In the genomic region with DNA sequence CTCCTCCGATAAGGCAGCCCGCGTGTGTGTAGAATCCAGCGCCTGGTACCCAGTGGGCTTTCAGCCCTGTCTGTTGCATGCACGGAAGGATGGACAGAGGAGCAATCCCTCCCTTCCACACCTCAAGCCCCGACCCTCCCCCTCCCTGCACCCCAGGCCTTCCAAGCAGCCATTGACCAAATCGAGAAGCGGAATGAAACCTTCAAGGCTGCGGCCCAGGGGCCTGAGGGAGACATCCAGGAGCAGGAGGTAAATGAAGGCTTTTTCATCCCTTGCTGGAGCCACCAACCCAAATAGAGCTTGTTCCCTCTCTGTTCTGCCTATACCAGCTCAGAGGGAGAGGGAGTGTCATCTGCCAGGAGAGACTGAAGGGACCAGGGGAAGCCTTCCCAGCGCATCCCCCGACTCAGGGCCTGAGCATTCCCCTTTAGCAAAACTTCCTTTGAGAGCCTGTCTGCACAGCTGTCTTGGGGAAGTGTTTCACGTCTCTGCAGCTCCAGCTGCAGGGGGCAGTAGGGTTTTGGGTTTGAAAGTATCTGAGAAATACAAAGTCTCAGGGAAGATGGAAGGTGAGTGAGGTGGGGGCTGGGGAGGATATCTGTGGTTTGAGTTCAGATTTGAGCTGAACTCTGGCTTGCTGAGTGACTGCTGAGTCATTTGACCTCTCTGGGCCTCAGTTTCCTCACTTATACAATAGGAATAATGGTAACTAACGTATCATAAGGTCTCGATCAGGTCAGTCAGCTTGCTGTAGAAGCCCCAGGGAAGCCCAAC, we compare ENCODE assay signal across 8 cellular contexts. TPM values are rescaled to one million over a fixed set of nuclear protein-coding genes. Genes with fewer than 3 reads are reported as not detected.
DNase-seq lines count a peak whose midpoint lies in the region; ATAC-seq and TF ChIP-seq lines count a peak whose summit lies in the region.

No MANE protein-coding gene starts in this region.

- H3K36me3 Mint-ChIP-seq in CD8-positive, alpha-beta T cell = no peaks in the 10 kb centered on the region
- no peaks in the 10 kb centered on the region for H3K36me3 Mint-ChIP-seq in activated CD4-positive, alpha-beta T cell treated with anti-CD3 and anti-CD28 coated beads, Interleukin-2, amount 10 ng/mL, durations not matched to agents 24 days and 14 days (ENCODE audit: low read depth)

- no peaks in the 10 kb centered on the region for H3K27me3 Mint-ChIP-seq in CD8-positive, alpha-beta T cell (ENCODE audit: low read depth)
- H3K27me3 Mint-ChIP-seq in activated CD4-positive, alpha-beta T cell treated with anti-CD3 and anti-CD28 coated beads, Interleukin-2, amount 10 ng/mL, durations not matched to agents 24 days and 14 days = no peaks in the 10 kb centered on the region

- intact Hi-C loops in CD8-positive, alpha-beta T cell (cut with DNase I, micrococcal nuclease) = no loop called here
- intact Hi-C loops in activated CD4-positive, alpha-beta T cell treated with anti-CD3 and anti-CD28 coated beads, Interleukin-2, amount 10 ng/mL, durations not matched to agents 24 days and 14 days (cut with micrococcal nuclease) = loop anchor here (1.0 kb wide), 1 partner anchor 30 kb away; no protein-coding TSS in a partner anchor

- H3K4me1 Mint-ChIP-seq in CD8-positive, alpha-beta T cell (ENCODE audit: low read depth) = peaks cover 41% of the 10 kb centered on the region
- H3K4me1 Mint-ChIP-seq in activated CD4-positive, alpha-beta T cell treated with anti-CD3 and anti-CD28 coated beads, Interleukin-2, amount 10 ng/mL, durations not matched to agents 24 days and 14 days = peaks cover 65% of the 10 kb centered on the region

- DNase-seq in CD8-positive, alpha-beta T cell = peak; percentile 27 to 78 (median 58)
- DNase-seq in MG63 (peak; percentile 41), epithelial cell of esophagus (ENCODE audit: low read depth) (peak; percentile 78), kidney glomerular epithelial cell (lab: John Stamatoyannopoulos, UW) (no peak)
- DNase-seq in activated CD4-positive, alpha-beta T cell treated with anti-CD3 and anti-CD28 coated beads, Interleukin-2, amount 10 ng/mL, durations not matched to agents 24 days and 14 days = peak; percentile 94
- DNase-seq in stimulated activated CD4-positive, alpha-beta T cell treated with anti-CD3 and anti-CD28 coated beads, Interleukin-4, amount 100 ng/mL, for 1 hour = peak; percentile 61

- ATAC-seq in CD8-positive, alpha-beta T cell = peak; percentile 35
- ATAC-seq in GM18870 (IDR thresholded peaks at IDR 0.05; ENCODE audit: unreplicated experiment) (no peak), HG03342 (IDR thresholded peaks at IDR 0.05; ENCODE audit: unreplicated experiment) (no peak)

- H3K27ac ChIP-seq in CD8-positive, alpha-beta T cell (ENCODE audit: low read depth, low read length) = no peak overlapping the region

- no peaks in the 10 kb centered on the region for H3K9me3 Mint-ChIP-seq in CD8-positive, alpha-beta T cell
- H3K9me3 Mint-ChIP-seq in activated CD4-positive, alpha-beta T cell treated with anti-CD3 and anti-CD28 coated beads, Interleukin-2, amount 10 ng/mL, durations not matched to agents 24 days and 14 days = no peaks in the 10 kb centered on the region

- POLR2A ChIA-PET in CD8-positive, alpha-beta T cell (lab: Charles Lee) = interaction anchor here (1.0 to 6.3 kb wide), 8 partner anchors 30 to 412 kb away, joined by 3 to 74 read pairs (median 5); partner anchors contain the start of genes CMTR1 and PIM1

- no peak overlapping the region for H3K4me3 ChIP-seq in CD8-positive, alpha-beta T cell (ENCODE audit: low read depth, low read length)
- no peak overlapping the region for H3K4me3 ChIP-seq in MG63
- no peak overlapping the region for H3K4me3 ChIP-seq in epithelial cell of esophagus (ENCODE audit: low read length)

- no peak overlapping the region for H3K27ac Mint-ChIP-seq in CD8-positive, alpha-beta T cell
- peak overlapping the region; percentile 73 for H3K27ac Mint-ChIP-seq in activated CD4-positive, alpha-beta T cell treated with anti-CD3 and anti-CD28 coated beads, Interleukin-2, amount 10 ng/mL, durations not matched to agents 24 days and 14 days

- H3K27me3 ChIP-seq in CD8-positive, alpha-beta T cell (ENCODE audit: insufficient read depth, low read length) = no peaks in the 10 kb centered on the region
- no peaks in the 10 kb centered on the region for H3K27me3 ChIP-seq in MG63

- H3K4me1 ChIP-seq in CD8-positive, alpha-beta T cell (ENCODE audit: insufficient read depth, low read length) = peaks cover 35% of the 10 kb centered on the region

- TF ChIP-seq CTCF in CD8-positive, alpha-beta T cell (IDR thresholded peaks at IDR 0.05) = peak; percentile 50
- TF ChIP-seq CTCF in epithelial cell of esophagus (IDR thresholded peaks at IDR 0.05; ENCODE audit: insufficient read depth, low read depth, low read length, missing control alignments) = peak; percentile 71

- no peak overlapping the region for H3K4me3 Mint-ChIP-seq in CD8-positive, alpha-beta T cell
- H3K4me3 Mint-ChIP-seq in activated CD4-positive, alpha-beta T cell treated with anti-CD3 and anti-CD28 coated beads, Interleukin-2, amount 10 ng/mL, durations not matched to agents 24 days and 14 days = peak overlapping the region; percentile 2

- CTCF ChIA-PET in CD8-positive, alpha-beta T cell (lab: Charles Lee) = interaction anchor here (0.6 to 21.8 kb wide), 25 partner anchors 8 to 666 kb away, joined by 3 to 785 read pairs (median 4); partner anchors contain the start of genes C6orf89 and PIM1

- H3K36me3 ChIP-seq in CD8-positive, alpha-beta T cell (ENCODE audit: insufficient read depth, low read length) = no peaks in the 10 kb centered on the region
- no peaks in the 10 kb centered on the region for H3K36me3 ChIP-seq in MG63

- H3K9me3 ChIP-seq in CD8-positive, alpha-beta T cell (ENCODE audit: low read length) = no peaks in the 10 kb centered on the region
- H3K9me3 ChIP-seq in MG63 = no peaks in the 10 kb centered on the region

RNA-seq across cellular contexts. Expression of gene FGD2, which starts 16.1 kb away (rescaled TPM):
- total RNA-seq in CD8-positive, alpha-beta T cell = under 1 TPM; 0.68 to 0.83 TPM
- total RNA-seq in MG63 (2014; rRNA removed; shearing (Covaris generic); ENCODE audit: low replicate concordance) = 0.33 TPM in 1 of 2 replicates, not detected in the other
- total RNA-seq in activated CD4-positive, alpha-beta T cell treated with anti-CD3 and anti-CD28 coated beads, Interleukin-2, amount 10 ng/mL, durations not matched to agents 24 days and 14 days = 0.57 and 0.58 TPM in 2 replicates

RNA-seq across cellular contexts. Expression of gene MTCH1, which starts 35.5 kb away (rescaled TPM):
- total RNA-seq in CD8-positive, alpha-beta T cell = 100 to 1,000 TPM; 267 to 269 TPM
- 195 and 270 TPM in 2 replicates for total RNA-seq in MG63 (2014; rRNA removed; shearing (Covaris generic); ENCODE audit: low replicate concordance)
- total RNA-seq in activated CD4-positive, alpha-beta T cell treated with anti-CD3 and anti-CD28 coated beads, Interleukin-2, amount 10 ng/mL, durations not matched to agents 24 days and 14 days = 119 TPM in 2 replicates
